ENCODE assay signal across 13 cellular contexts in the genomic region with DNA sequence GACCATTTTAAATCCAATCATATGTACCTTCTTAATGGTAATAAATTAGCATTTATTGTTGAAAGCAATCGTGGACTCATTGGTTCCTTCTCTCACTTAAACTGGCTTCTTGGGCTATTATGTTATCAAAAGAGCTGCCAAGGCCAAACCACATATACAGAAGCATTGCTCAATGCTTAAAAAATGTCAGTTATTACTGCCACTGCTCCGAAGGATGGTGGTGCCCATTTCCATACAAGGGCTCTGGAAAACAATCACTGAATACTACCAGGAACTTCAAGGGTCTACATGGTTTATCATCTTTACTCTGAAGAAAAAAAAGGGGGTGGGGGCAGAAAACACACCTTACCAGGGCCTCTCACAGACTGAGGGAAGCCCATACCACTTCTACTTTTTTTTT.
DNase-seq lines count a peak whose midpoint lies in the region; ATAC-seq and TF ChIP-seq lines count a peak whose summit lies in the region.
"Had no signal": no experiment of that assay in that cellular context is flagged by ENCODE, and none has a peak within 500 bp of the region (broad histone marks: within the 10 kb centered on the region; RNA-seq: fewer than 3 reads in every experiment).

No MANE protein-coding gene starts in this region.

- H3K4me1 ChIP-seq in spleen = peaks cover 0 to 40% (median 9%) of the 10 kb centered on the region in 6 donors

- WGBS in spleen, 5 donors = 29 to 60% (median 36%) methylated on average over 2 of the region's 2 CpGs

- H3K4me3 ChIP-seq in fibroblast of villous mesenchyme (ENCODE audit: low read depth, low read length) = no peak overlapping the region
- H3K4me3 ChIP-seq in spleen = no peak overlapping the region
- H3K4me3 ChIP-seq: gastrocnemius medialis had no signal

- TF ChIP-seq CTCF in natural killer cell (IDR thresholded peaks at IDR 0.05) (no peak), fibroblast of villous mesenchyme (IDR thresholded peaks at IDR 0.05; ENCODE audit: insufficient read depth, low read depth, low read length) (no peak), spleen (IDR thresholded peaks at IDR 0.05 in 8 of 11, conservative IDR thresholded peaks at IDR 0.05 in 3 of 11) (no peak)

- no peaks in the 10 kb centered on the region for H3K36me3 Mint-ChIP-seq in natural killer cell treated with Interleukin-12 subunit alpha and Interleukin-12 subunit beta and Interleukin-15 and Interleukin-18, amount 100 ng/mL, for 72 hours
- H3K36me3 Mint-ChIP-seq in natural killer cell = no peaks in the 10 kb centered on the region
- peaks cover 15% of the 10 kb centered on the region for H3K36me3 Mint-ChIP-seq in activated CD4-positive, alpha-beta memory T cell treated with anti-CD3 and anti-CD28 coated beads, Interleukin-2, amount 10 ng/mL, durations not matched to agents 7 days and 5 days (ENCODE audit: low read depth)

- peak overlapping the region; percentile 11 for H3K4me3 Mint-ChIP-seq in natural killer cell treated with Interleukin-12 subunit alpha and Interleukin-12 subunit beta and Interleukin-15 and Interleukin-18, amount 100 ng/mL, for 72 hours
- H3K4me3 Mint-ChIP-seq in natural killer cell = no peak overlapping the region
- no peak overlapping the region for H3K4me3 Mint-ChIP-seq in activated CD4-positive, alpha-beta memory T cell treated with anti-CD3 and anti-CD28 coated beads, Interleukin-2, amount 10 ng/mL, durations not matched to agents 7 days and 5 days
- H3K4me3 Mint-ChIP-seq: activated T-cell treated with anti-CD3 and anti-CD28 coated beads, Interleukin-2, amount 50 U/mL, for 24 hours had no signal

- no peaks in the 10 kb centered on the region for H3K27me3 ChIP-seq in spleen (replicated peaks in 1 of 7)
- H3K27me3 ChIP-seq: gastrocnemius medialis had no signal

- no peaks in the 10 kb centered on the region for H3K36me3 ChIP-seq in spleen
- H3K36me3 ChIP-seq: gastrocnemius medialis had no signal

- peak overlapping the region; percentile 17 to 59 for H3K27ac Mint-ChIP-seq in natural killer cell treated with Interleukin-12 subunit alpha and Interleukin-12 subunit beta and Interleukin-15 and Interleukin-18, amount 100 ng/mL, for 72 hours
- H3K27ac Mint-ChIP-seq in natural killer cell = no peak overlapping the region
- H3K27ac Mint-ChIP-seq in activated CD4-positive, alpha-beta memory T cell treated with anti-CD3 and anti-CD28 coated beads, Interleukin-2, amount 10 ng/mL, durations not matched to agents 7 days and 5 days = no peak overlapping the region
- H3K27ac Mint-ChIP-seq: activated T-cell treated with anti-CD3 and anti-CD28 coated beads, Interleukin-2, amount 50 U/mL, for 24 hours had no signal

- intact Hi-C loops in natural killer cell (cut with micrococcal nuclease) (no loop called here), spleen (cut with DNase I; ENCODE audit: low total_unique reads) (no loop called here)

- no peak for TF ChIP-seq POLR2A in spleen (IDR thresholded peaks at IDR 0.05)

- peaks cover 9 to 19% of the 10 kb centered on the region in 2 donors for H3K4me1 Mint-ChIP-seq in natural killer cell treated with Interleukin-12 subunit alpha and Interleukin-12 subunit beta and Interleukin-15 and Interleukin-18, amount 100 ng/mL, for 72 hours (ENCODE audit: low read depth in 2 of 2)
- peaks cover 10 to 12% of the 10 kb centered on the region in 2 donors for H3K4me1 Mint-ChIP-seq in natural killer cell
- H3K4me1 Mint-ChIP-seq in activated CD4-positive, alpha-beta memory T cell treated with anti-CD3 and anti-CD28 coated beads, Interleukin-2, amount 10 ng/mL, durations not matched to agents 7 days and 5 days = peaks cover 19% of the 10 kb centered on the region

- no peak for DNase-seq in natural killer cell treated with Interleukin-12 subunit alpha and Interleukin-12 subunit beta and Interleukin-15 and Interleukin-18, amount 100 ng/mL, for 72 hours (ENCODE audit: low spot score)
- DNase-seq in natural killer cell (no peak), fibroblast of villous mesenchyme (ENCODE audit: low read depth) (peak; percentile 48), spleen (no peak), 8988T (no peak)
- no peak for DNase-seq in activated CD4-positive, alpha-beta memory T cell treated with anti-CD3 and anti-CD28 coated beads, Interleukin-2, amount 10 ng/mL, durations not matched to agents 7 days and 5 days
- DNase-seq: activated T-cell treated with anti-CD3 and anti-CD28 coated beads, Interleukin-2, amount 50 U/mL, for 24 hours; central memory CD4-positive, alpha-beta T cell; gastrocnemius medialis; stimulated activated CD4-positive, alpha-beta T cell treated with anti-CD3 and anti-CD28 coated beads, Interleukin-2, amount 100 ng/mL, for 24 hours; stimulated activated naive CD4-positive, alpha-beta T cell treated with Interleukin-2 at 50 U/mL for 16 hours had no signal

- H3K9me3 Mint-ChIP-seq in natural killer cell treated with Interleukin-12 subunit alpha and Interleukin-12 subunit beta and Interleukin-15 and Interleukin-18, amount 100 ng/mL, for 72 hours = no peaks in the 10 kb centered on the region
- no peaks in the 10 kb centered on the region for H3K9me3 Mint-ChIP-seq in natural killer cell
- H3K9me3 Mint-ChIP-seq in activated CD4-positive, alpha-beta memory T cell treated with anti-CD3 and anti-CD28 coated beads, Interleukin-2, amount 10 ng/mL, durations not matched to agents 7 days and 5 days = no peaks in the 10 kb centered on the region
- H3K9me3 Mint-ChIP-seq: activated T-cell treated with anti-CD3 and anti-CD28 coated beads, Interleukin-2, amount 50 U/mL, for 24 hours had no signal

- CTCF ChIA-PET in activated CD4-positive, alpha-beta memory T cell treated with anti-CD3 and anti-CD28 coated beads, Interleukin-2, amount 10 ng/mL, durations not matched to agents 7 days and 5 days (lab: Charles Lee) = no interaction called here

- no peak for ATAC-seq in natural killer cell treated with Interleukin-12 subunit alpha and Interleukin-12 subunit beta and Interleukin-15 and Interleukin-18, amount 100 ng/mL, for 72 hours
- ATAC-seq in natural killer cell (no peak), SK-N-SH treated with all-trans-retinoic acid at 6 μM for 48 hours (peak; percentile 83), GM21447 (IDR thresholded peaks at IDR 0.05; ENCODE audit: unreplicated experiment) (no peak)
- ATAC-seq: gastrocnemius medialis had no signal

- peak overlapping the region in 1 of 8 donors; percentile 27 for H3K27ac ChIP-seq in spleen
- H3K27ac ChIP-seq: gastrocnemius medialis had no signal

- no peaks in the 10 kb centered on the region for H3K27me3 Mint-ChIP-seq in natural killer cell treated with Interleukin-12 subunit alpha and Interleukin-12 subunit beta and Interleukin-15 and Interleukin-18, amount 100 ng/mL, for 72 hours
- no peaks in the 10 kb centered on the region for H3K27me3 Mint-ChIP-seq in natural killer cell (ENCODE audit: low read depth in 2 of 2)
- no peaks in the 10 kb centered on the region for H3K27me3 Mint-ChIP-seq in activated CD4-positive, alpha-beta memory T cell treated with anti-CD3 and anti-CD28 coated beads, Interleukin-2, amount 10 ng/mL, durations not matched to agents 7 days and 5 days
- H3K27me3 Mint-ChIP-seq: activated T-cell treated with anti-CD3 and anti-CD28 coated beads, Interleukin-2, amount 50 U/mL, for 24 hours had no signal

- H3K9me3 ChIP-seq in spleen = no peaks in the 10 kb centered on the region
- H3K9me3 ChIP-seq: gastrocnemius medialis had no signal

- POLR2A ChIA-PET in activated CD4-positive, alpha-beta memory T cell treated with anti-CD3 and anti-CD28 coated beads, Interleukin-2, amount 10 ng/mL, durations not matched to agents 7 days and 5 days (lab: Charles Lee) = interaction anchor here (1.7 kb wide), 1 partner anchor 18 kb away, joined by 4 read pairs; no protein-coding TSS in a partner anchor

TF ChIP-seq in SK-N-SH treated with all-trans-retinoic acid at 6 μM for 48 hours, 23 proteins besides CTCF, POLR2A, EP300 and RAD21:
- 0 out of 2 replicates have a peak, but pooled peaks have one; percentile 52 for TF ChIP-seq GLIS3 (CRISPR knock-in tag; IDR thresholded peaks at IDR 0.05)
- TF ChIP-seq, protein P1, sequence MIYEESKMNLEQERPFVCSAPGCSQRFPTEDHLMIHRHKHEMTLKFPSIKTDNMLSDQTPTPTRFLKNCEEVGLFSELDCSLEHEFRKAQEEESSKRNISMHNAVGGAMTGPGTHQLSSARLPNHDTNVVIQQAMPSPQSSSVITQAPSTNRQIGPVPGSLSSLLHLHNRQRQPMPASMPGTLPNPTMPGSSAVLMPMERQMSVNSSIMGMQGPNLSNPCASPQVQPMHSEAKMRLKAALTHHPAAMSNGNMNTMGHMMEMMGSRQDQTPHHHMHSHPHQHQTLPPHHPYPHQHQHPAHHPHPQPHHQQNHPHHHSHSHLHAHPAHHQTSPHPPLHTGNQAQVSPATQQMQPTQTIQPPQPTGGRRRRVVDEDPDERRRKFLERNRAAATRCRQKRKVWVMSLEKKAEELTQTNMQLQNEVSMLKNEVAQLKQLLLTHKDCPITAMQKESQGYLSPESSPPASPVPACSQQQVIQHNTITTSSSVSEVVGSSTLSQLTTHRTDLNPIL (CRISPR knock-in tag; IDR thresholded peaks at IDR 0.05; ENCODE audit: low read depth) = 0 out of 2 replicates have a peak, but pooled peaks have one; percentile 29
- no peak for TF ChIP-seq ARNTL (CRISPR knock-in tag; IDR thresholded peaks at IDR 0.05; ENCODE audit: borderline replicate concordance, low read depth)
- peak; percentile 59 for TF ChIP-seq ISL1 (CRISPR knock-in tag; IDR thresholded peaks at IDR 0.05)

Comparison
In these comparisons a context has a peak if more than half of its experiments do, and no peak if none do; other contexts are left out.
1. H3K27ac Mint-ChIP-seq: peak in natural killer cell treated with Interleukin-12 subunit alpha and Interleukin-12 subunit beta and Interleukin-15 and Interleukin-18, amount 100 ng/mL, for 72 hours (2 of 2); none in natural killer cell (0 of 2) and activated CD4-positive, alpha-beta memory T cell treated with anti-CD3 and anti-CD28 coated beads, Interleukin-2, amount 10 ng/mL, durations not matched to agents 7 days and 5 days (single experiment).